ENCODE assay signal across 21 cellular contexts in the genomic region with DNA sequence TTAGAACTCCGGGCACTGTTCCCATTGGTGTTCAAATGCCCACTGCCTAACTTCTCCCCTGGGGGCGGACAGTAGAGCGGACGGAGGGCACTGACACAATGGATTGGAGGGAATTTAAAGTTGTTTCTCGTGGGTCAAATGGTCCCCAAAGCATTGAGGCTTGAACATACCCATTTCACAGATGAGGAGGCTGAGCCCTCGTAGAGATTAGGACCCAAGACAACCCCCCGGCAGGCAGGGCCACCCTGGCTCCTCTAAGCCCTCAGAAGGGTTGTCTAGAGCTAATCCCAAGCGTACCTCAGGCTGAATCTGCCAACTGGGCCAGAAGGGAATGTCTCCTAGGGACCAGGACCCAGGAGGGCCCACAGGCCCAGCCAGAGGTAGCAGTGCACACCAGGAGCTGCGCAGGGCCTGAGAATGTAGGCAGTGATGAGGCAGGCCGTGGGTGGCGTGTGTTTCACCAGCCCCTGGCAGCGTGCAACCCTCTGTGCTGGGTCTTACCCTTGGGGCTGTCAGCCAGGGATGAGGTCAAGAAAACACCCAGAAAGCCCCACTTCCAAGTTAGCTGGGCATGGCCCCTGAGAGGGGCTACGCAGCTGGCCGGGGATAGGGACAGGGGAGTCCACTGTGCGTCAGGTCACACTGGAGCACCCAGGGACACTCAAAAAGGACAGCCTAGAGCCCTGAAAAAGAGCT.
"Had no signal": no experiment of that assay in that cellular context is flagged by ENCODE, and none has a peak within 500 bp of the region (broad histone marks: within the 10 kb centered on the region; RNA-seq: fewer than 3 reads in every experiment).

No MANE protein-coding gene starts in this region.

- H3K4me3 Mint-ChIP-seq: dendritic cell treated with granulocyte-macrophage colony-stimulating factor and Interleukin-4, amounts not matched to agents 40 ng/mL and 50 ng/mL, for 4 days; effector memory CD8-positive, alpha-beta T cell; mesothelial cell of epicardium; natural killer cell; neural crest cell; type B pancreatic cell had no signal

- DNase-seq: effector memory CD8-positive, alpha-beta T cell; glutamatergic neuron; islet precursor cell; natural killer cell; nucleus accumbens; small intestine; stimulated activated CD4-positive, alpha-beta T cell treated with anti-CD3 and anti-CD28 coated beads, Interleukin-2, amount 100 ng/mL, for 48 hours; stimulated activated naive CD4-positive, alpha-beta T cell; thyroid gland; uterus had no signal

- H3K36me3 ChIP-seq: ovary, right atrium auricular region, thyroid gland, uterus had no signal

- H3K4me1 ChIP-seq: uterus had no signal

- H3K4me1 Mint-ChIP-seq: neural crest cell had no signal

- H3K4me3 ChIP-seq: esophagus muscularis mucosa, gastroesophageal sphincter, ovary, right atrium auricular region, suprapubic skin, thyroid gland, uterus had no signal

- H3K27me3 ChIP-seq: esophagus muscularis mucosa, gastroesophageal sphincter, ovary, right atrium auricular region, suprapubic skin, thyroid gland, uterus had no signal

- H3K27me3 Mint-ChIP-seq: effector memory CD8-positive, alpha-beta T cell had no signal

- H3K27ac Mint-ChIP-seq: dendritic cell treated with granulocyte-macrophage colony-stimulating factor and Interleukin-4, amounts not matched to agents 40 ng/mL and 50 ng/mL, for 4 days; mesothelial cell of epicardium; type B pancreatic cell had no signal

- H3K36me3 Mint-ChIP-seq: natural killer cell, type B pancreatic cell had no signal

- H3K9me3 Mint-ChIP-seq: effector memory CD8-positive, alpha-beta T cell; mesothelial cell of epicardium; natural killer cell; neural crest cell; type B pancreatic cell had no signal

- H3K27ac ChIP-seq: epithelial cell of prostate, esophagus muscularis mucosa, gastroesophageal sphincter, ovary, right atrium auricular region, suprapubic skin, thyroid gland, uterus had no signal

- H3K9me3 ChIP-seq: esophagus muscularis mucosa, gastroesophageal sphincter, ovary, right atrium auricular region, suprapubic skin, thyroid gland, uterus had no signal

- ATAC-seq: effector memory CD8-positive, alpha-beta T cell; gastroesophageal sphincter; left lobe of liver had no signal
